ENCODE assay signal across 8 cellular contexts in the genomic region with DNA sequence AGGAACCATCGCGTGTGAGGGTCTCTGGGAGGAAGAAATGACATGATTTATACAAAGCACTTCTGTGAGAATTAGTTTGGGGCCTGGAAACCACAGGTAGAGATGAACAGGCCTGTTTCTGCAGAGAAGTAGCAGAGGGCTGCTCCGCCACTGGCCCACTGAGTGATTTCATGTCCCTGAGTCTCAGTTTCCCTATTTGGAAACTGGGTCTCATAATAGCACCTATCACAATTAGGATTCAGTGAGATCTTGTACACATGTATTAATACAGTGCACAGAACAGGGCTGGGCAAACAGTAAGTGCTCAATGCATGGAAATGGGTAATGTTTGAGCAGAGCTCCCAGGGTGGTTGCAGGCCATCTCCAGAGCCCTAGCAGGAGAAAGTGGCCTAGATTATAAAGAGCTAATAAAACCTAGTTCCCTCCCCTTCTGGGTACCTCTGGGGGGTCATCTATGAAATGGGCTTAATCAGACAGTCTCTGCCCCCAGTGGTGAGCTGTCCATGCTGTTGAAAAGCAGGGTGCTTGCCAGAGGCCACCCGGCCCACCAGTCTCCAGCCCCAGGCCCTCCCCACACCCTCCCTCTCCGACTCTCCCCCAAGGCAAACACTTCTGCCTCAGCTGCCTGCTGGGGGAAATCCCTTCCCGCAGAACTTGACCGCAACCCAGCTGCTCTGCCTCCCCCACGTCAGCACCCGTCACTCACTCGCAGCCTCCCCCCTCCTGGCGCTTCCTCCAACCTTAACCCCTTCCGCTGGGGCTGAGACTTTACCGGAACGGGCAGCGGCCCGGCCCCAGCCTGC. TPM values are rescaled to one million over a fixed set of nuclear protein-coding genes. Genes with fewer than 3 reads are reported as not detected.
DNase-seq lines count a peak whose midpoint lies in the region; ATAC-seq and TF ChIP-seq lines count a peak whose summit lies in the region.

No MANE protein-coding gene starts in this region.

- H3K9me3 ChIP-seq in lower lobe of right lung: no peaks in the 10 kb centered on the region

- H3K27me3 ChIP-seq in lower lobe of right lung (ENCODE audit: low read depth): no peaks in the 10 kb centered on the region

- peak overlapping the region; percentile 58 for H3K4me3 ChIP-seq in lower lobe of right lung

- ATAC-seq in HG02885 (IDR thresholded peaks at IDR 0.05; ENCODE audit: poor library complexity, unreplicated experiment) (peak; percentile 75), lower lobe of right lung (peak; percentile 76 to 88)

- peak; percentile 30 to 82 (median 73) for DNase-seq in NCI-H1417 (lab: John Stamatoyannopoulos, UW)
- DNase-seq in NCI-H1417 treated with DMSO at 0.1 percent for 48 hours (lab: John Stamatoyannopoulos, UW): no peak
- DNase-seq in NCI-H460 (ENCODE audit: extremely low read depth, low read depth): peak; percentile 85
- peak; percentile 97 for DNase-seq in activated CD4-positive, alpha-beta T cell treated with anti-CD3 and anti-CD28 coated beads for 48 hours
- peak; percentile 91 for DNase-seq in dermis blood vessel endothelial cell
- DNase-seq in lower lobe of right lung: peak; percentile 95
- peak; percentile 89 to 95 (median 89) for DNase-seq in stimulated activated CD4-positive, alpha-beta T cell treated with anti-CD3 and anti-CD28 coated beads, TNF-alpha, amount 100 ng/mL, for 24 hours (ENCODE audit: low read depth in 3 of 3)

- peaks cover 82% of the 10 kb centered on the region for H3K4me1 ChIP-seq in lower lobe of right lung

- H3K36me3 ChIP-seq in lower lobe of right lung: peaks cover 47% of the 10 kb centered on the region

- intact Hi-C loops in lower lobe of right lung (cut with DNase I): no loop called here

- no peak for TF ChIP-seq CTCF in lower lobe of right lung (IDR thresholded peaks at IDR 0.05)

- peak overlapping the region; percentile 94 for H3K27ac ChIP-seq in lower lobe of right lung

RNA-seq across cellular contexts. Expression of a gene that starts 4.5 kb away (rescaled TPM):
- total RNA-seq in NCI-H460 (2014; rRNA removed; shearing (Covaris generic)): 12.6 and 16.5 TPM in 2 replicates
- 14.4 and 39.9 TPM in 2 replicates for polyA plus RNA-seq in NCI-H460 (2014; cell fraction: nucleus; rRNA removed)
- total RNA-seq in dermis blood vessel endothelial cell: 3.2 and 6.3 TPM in 2 replicates
- total RNA-seq in lower lobe of right lung: 41.0 TPM

RNA-seq across cellular contexts. Expression of a gene that starts 24.7 kb away (rescaled TPM):
- total RNA-seq in NCI-H460 (2014; rRNA removed; shearing (Covaris generic)): not detected in 2 replicates
- polyA plus RNA-seq in NCI-H460 (2014; cell fraction: nucleus; rRNA removed): not detected in 2 replicates
- total RNA-seq in dermis blood vessel endothelial cell (not detected in 2 replicates), lower lobe of right lung (2.3 TPM)

RNA-seq across cellular contexts. Expression of a gene that starts 54.1 kb away (rescaled TPM):
- not detected in 2 replicates for total RNA-seq in NCI-H460 (2014; rRNA removed; shearing (Covaris generic))
- polyA plus RNA-seq in NCI-H460 (2014; cell fraction: nucleus; rRNA removed): not detected in 2 replicates
- total RNA-seq in dermis blood vessel endothelial cell (0.17 TPM in 1 of 2 replicates, not detected in the other), lower lobe of right lung (not detected)

RNA-seq across cellular contexts. Expression of a gene that starts 55.9 kb away (rescaled TPM):
- total RNA-seq in NCI-H460 (2014; rRNA removed; shearing (Covaris generic)): 2.3 and 3.1 TPM in 2 replicates
- 4.7 and 5.7 TPM in 2 replicates for polyA plus RNA-seq in NCI-H460 (2014; cell fraction: nucleus; rRNA removed)
- total RNA-seq in dermis blood vessel endothelial cell: 56.5 and 62.3 TPM in 2 replicates
- 205 TPM for total RNA-seq in lower lobe of right lung
